In the genomic region with DNA sequence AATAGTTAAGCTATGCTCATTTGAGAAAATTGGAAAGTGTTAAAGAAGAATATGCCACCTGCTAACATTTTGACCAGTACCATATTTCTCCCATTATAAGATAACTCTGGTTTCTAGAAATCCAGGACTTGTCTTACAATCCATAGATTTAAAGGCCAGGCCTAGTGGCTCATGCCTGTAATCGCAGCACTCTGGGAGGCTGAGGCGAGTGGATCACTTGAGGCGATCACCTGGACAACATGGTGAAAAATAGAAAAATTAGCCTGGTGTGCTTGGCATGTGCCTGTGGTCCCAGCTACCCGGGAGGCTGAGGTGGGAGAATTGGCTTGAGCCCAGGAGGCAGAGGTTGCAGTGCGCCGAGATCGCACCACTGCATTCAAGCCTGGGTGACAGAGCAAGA, we compare ENCODE assay signal across 1 cellular context.
TF ChIP-seq lines count a peak whose summit lies in the region.

No MANE protein-coding gene starts in this region.

TF ChIP-seq in WTC11, 78 proteins besides CTCF, POLR2A, EP300 and RAD21 (continued from another document):
- TF ChIP-seq PRDM15 (CRISPR knock-in tag; IDR thresholded peaks at IDR 0.05) (no peak), ZNF396 (CRISPR knock-in tag; IDR thresholded peaks at IDR 0.05; ENCODE audit: borderline replicate concordance) (no peak), JAZF1 (CRISPR knock-in tag; IDR thresholded peaks at IDR 0.05) (no peak), ZBTB21 (CRISPR knock-in tag; IDR thresholded peaks at IDR 0.05; ENCODE audit: borderline replicate concordance) (no peak), USF2 (CRISPR knock-in tag; IDR thresholded peaks at IDR 0.05) (no peak), E2F5 (CRISPR knock-in tag; IDR thresholded peaks at IDR 0.05) (no peak), ATF1 (CRISPR knock-in tag; IDR thresholded peaks at IDR 0.05) (no peak), ZNF317 (CRISPR knock-in tag; IDR thresholded peaks at IDR 0.05; ENCODE audit: borderline replicate concordance, low read depth) (no peak)
- TF ChIP-seq, protein P1, sequence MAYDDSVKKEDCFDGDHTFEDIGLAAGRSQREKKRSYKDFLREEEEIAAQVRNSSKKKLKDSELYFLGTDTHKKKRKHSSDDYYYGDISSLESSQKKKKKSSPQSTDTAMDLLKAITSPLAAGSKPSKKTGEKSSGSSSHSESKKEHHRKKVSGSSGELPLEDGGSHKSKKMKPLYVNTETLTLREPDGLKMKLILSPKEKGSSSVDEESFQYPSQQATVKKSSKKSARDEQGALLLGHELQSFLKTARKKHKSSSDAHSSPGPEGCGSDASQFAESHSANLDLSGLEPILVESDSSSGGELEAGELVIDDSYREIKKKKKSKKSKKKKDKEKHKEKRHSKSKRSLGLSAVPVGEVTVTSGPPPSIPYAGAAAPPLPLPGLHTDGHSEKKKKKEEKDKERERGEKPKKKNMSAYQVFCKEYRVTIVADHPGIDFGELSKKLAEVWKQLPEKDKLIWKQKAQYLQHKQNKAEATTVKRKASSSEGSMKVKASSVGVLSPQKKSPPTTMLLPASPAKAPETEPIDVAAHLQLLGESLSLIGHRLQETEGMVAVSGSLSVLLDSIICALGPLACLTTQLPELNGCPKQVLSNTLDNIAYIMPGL (CRISPR knock-in tag; IDR thresholded peaks at IDR 0.05): no peak
- TF ChIP-seq, protein P2, sequence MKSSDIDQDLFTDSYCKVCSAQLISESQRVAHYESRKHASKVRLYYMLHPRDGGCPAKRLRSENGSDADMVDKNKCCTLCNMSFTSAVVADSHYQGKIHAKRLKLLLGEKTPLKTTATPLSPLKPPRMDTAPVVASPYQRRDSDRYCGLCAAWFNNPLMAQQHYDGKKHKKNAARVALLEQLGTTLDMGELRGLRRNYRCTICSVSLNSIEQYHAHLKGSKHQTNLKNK (CRISPR knock-in tag; IDR thresholded peaks at IDR 0.05): no peak
TF ChIP-seq in WTC11: peak in this region for 0.
